4 cellular contexts compared by ENCODE assay signal in genomic region chr17:40906613-40907012, GRCh38.
TF ChIP-seq lines count a peak whose summit lies in the region.

No MANE protein-coding gene starts in this region.

TF ChIP-seq in SK-N-SH, 30 proteins besides CTCF, POLR2A, EP300 and RAD21:
- TF ChIP-seq REST (IDR thresholded peaks at IDR 0.05; ENCODE audit: low read depth, low read length) (peak; percentile 40; the same call in 1 of the 2 replicates), PBX3 (IDR thresholded peaks at IDR 0.05) (no peak)

TF ChIP-seq in SK-N-SH treated with all-trans-retinoic acid at 6 μM for 48 hours, 23 proteins besides CTCF, POLR2A, EP300 and RAD21 (continued from another document and continues in another):
- no peak for TF ChIP-seq CSRNP3 (CRISPR knock-in tag; IDR thresholded peaks at IDR 0.05)
- TF ChIP-seq GLIS3 (CRISPR knock-in tag; IDR thresholded peaks at IDR 0.05): no peak
- no peak for TF ChIP-seq CSDC2 (CRISPR knock-in tag; IDR thresholded peaks at IDR 0.05)
- TF ChIP-seq ZFP30 (CRISPR knock-in tag; IDR thresholded peaks at IDR 0.05): no peak
- no peak for TF ChIP-seq PPARA (CRISPR knock-in tag; IDR thresholded peaks at IDR 0.05; ENCODE audit: borderline replicate concordance)
- TF ChIP-seq TSHZ2 (CRISPR knock-in tag; IDR thresholded peaks at IDR 0.05): no peak
- no peak for TF ChIP-seq OSR1 (CRISPR knock-in tag; IDR thresholded peaks at IDR 0.05)
- TF ChIP-seq ESRRG (CRISPR knock-in tag; IDR thresholded peaks at IDR 0.05): no peak
- no peak for TF ChIP-seq RARB (CRISPR knock-in tag; IDR thresholded peaks at IDR 0.05)
- TF ChIP-seq PATZ1 (CRISPR knock-in tag; IDR thresholded peaks at IDR 0.05; ENCODE audit: borderline replicate concordance): no peak
- TF ChIP-seq BACH2 (CRISPR knock-in tag; IDR thresholded peaks at IDR 0.05; ENCODE audit: borderline replicate concordance): no peak

TF ChIP-seq in HEK293, 187 proteins besides CTCF, POLR2A, EP300 and RAD21 (continued from another document):
- TF ChIP-seq REST (tag by site-specific recombination; IDR thresholded peaks at IDR 0.05): peak; percentile 88

TF ChIP-seq in Ishikawa, 13 proteins besides CTCF, POLR2A, EP300 and RAD21 (continued from another document):
- TF ChIP-seq REST (IDR thresholded peaks at IDR 0.05; ENCODE audit: low read depth) (peak; percentile 68), TEAD4 (IDR thresholded peaks at IDR 0.05) (no peak)
TF ChIP-seq in Ishikawa: peak in this region for 1.
